2 cellular contexts compared by ENCODE assay signal in the genomic region with DNA sequence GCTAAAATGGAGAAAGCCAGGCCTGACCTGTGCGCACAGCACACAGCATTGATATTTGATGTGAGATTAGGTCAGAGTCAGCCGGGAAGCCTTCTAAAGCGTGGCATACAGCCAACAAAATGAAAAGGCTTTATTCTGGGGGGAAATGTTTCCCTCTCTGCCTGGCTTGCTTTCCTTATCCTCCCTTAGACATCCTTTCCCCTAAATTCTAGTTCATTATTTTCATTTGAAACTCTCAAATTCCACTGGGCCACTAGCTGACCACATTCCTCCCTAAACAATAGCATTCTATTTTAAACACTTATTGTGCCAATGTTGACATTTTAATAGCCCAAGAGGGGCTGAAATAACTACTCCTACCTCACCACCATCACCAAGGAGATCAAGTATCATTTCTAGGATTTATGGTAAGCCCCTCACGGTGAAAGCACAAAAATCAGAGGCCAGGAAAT.
TF ChIP-seq lines count a peak whose summit lies in the region.

No MANE protein-coding gene starts in this region.

TF ChIP-seq in endothelial cell of umbilical vein, 7 proteins besides CTCF, POLR2A, EP300 and RAD21:
- TF ChIP-seq JUN (IDR thresholded peaks at IDR 0.05; ENCODE audit: borderline replicate concordance, insufficient read depth, insufficient read length, low read depth) = no peak
- no peak for TF ChIP-seq EZH2 (IDR thresholded peaks at IDR 0.05; ENCODE audit: borderline replicate concordance, low read depth, low read length, severe bottlenecking)
- TF ChIP-seq, protein P1, sequence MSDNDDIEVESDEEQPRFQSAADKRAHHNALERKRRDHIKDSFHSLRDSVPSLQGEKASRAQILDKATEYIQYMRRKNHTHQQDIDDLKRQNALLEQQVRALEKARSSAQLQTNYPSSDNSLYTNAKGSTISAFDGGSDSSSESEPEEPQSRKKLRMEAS (IDR thresholded peaks at IDR 0.05; ENCODE audit: insufficient read depth, insufficient read length) = no peak
- no peak for TF ChIP-seq GATA2 (IDR thresholded peaks at IDR 0.05; ENCODE audit: insufficient read depth, insufficient read length, low read depth, low read length)
- TF ChIP-seq POLR2AphosphoS5 (IDR thresholded peaks at IDR 0.05; ENCODE audit: insufficient read depth, low read depth, low read length) = no peak
- TF ChIP-seq FOS (IDR thresholded peaks at IDR 0.05; ENCODE audit: borderline replicate concordance, insufficient read depth, low read length) = no peak
- no peak for TF ChIP-seq MYC (IDR thresholded peaks at IDR 0.05; ENCODE audit: low read depth, low read length)

TF ChIP-seq in GM12891, 5 proteins besides CTCF, POLR2A, EP300 and RAD21:
- no peak for TF ChIP-seq POLR2AphosphoS5 (IDR thresholded peaks at IDR 0.05; ENCODE audit: low read depth, low read length)
- no peak for TF ChIP-seq TAF1 (IDR thresholded peaks at IDR 0.05; ENCODE audit: low read depth, low read length)
- TF ChIP-seq PAX5 (IDR thresholded peaks at IDR 0.05; ENCODE audit: insufficient read depth, low read length, severe bottlenecking) = no peak
- TF ChIP-seq POU2F2 (IDR thresholded peaks at IDR 0.05; ENCODE audit: low read depth, low read length) = no peak
- TF ChIP-seq SPI1 (IDR thresholded peaks at IDR 0.05; ENCODE audit: low read depth, low read length) = no peak
